29 cellular contexts compared by ENCODE assay signal in genomic region chr4:52685316-52685715, GRCh38.
"Had no signal": no experiment of that assay in that cellular context is flagged by ENCODE, and none has a peak within 500 bp of the region (broad histone marks: within the 10 kb centered on the region; RNA-seq: fewer than 3 reads in every experiment).

No MANE protein-coding gene starts in this region.

- H3K9me3 Mint-ChIP-seq: activated naive CD4-positive, alpha-beta T cell treated with anti-CD3 and anti-CD28 coated beads, Interleukin-2, amount 50 U/mL, for 24 hours; activated naive CD8-positive, alpha-beta T cell treated with anti-CD3 and anti-CD28 coated beads, Interleukin-2, amount 50 U/mL, for 24 hours; activated T-helper 2 cell treated with anti-CD3 and anti-CD28 coated beads, Interferon-gamma antibody, Interleukin-2, Interleukin-4, amounts not matched to agents 10 μg/mL and 5 μg/mL and 100 μg/mL, durations not matched to agents 14 hours and 24 hours and 36 hours; central memory CD8-positive, alpha-beta T cell; dendritic cell treated with granulocyte-macrophage colony-stimulating factor and Interleukin-4, amounts not matched to agents 40 ng/mL and 50 ng/mL, for 4 days had no signal

- H3K4me3 Mint-ChIP-seq: activated CD8-positive, alpha-beta memory T cell treated with anti-CD3 and anti-CD28 coated beads, Interleukin-2, amount 10 ng/mL, durations not matched to agents 7 days and 5 days; activated CD8-positive, alpha-beta T cell treated with anti-CD3 and anti-CD28 coated beads, Interleukin-2, amount 10 ng/mL, durations not matched to agents 7 days and 5 days; activated naive CD4-positive, alpha-beta T cell treated with anti-CD3 and anti-CD28 coated beads, Interleukin-2, amount 50 U/mL, for 24 hours; activated naive CD8-positive, alpha-beta T cell treated with anti-CD3 and anti-CD28 coated beads, Interleukin-2, amount 50 U/mL, for 24 hours; central memory CD8-positive, alpha-beta T cell; dendritic cell treated with granulocyte-macrophage colony-stimulating factor and Interleukin-4, amounts not matched to agents 40 ng/mL and 50 ng/mL, for 4 days; naive thymus-derived CD8-positive, alpha-beta T cell; neural crest cell; stimulated activated naive B cell treated with anti-CD40 and anti-IgM and Interleukin-4, amounts not matched to agents 10 μg/mL and 1 μg/mL and 100 μg/mL, for 72 hours had no signal

- H3K27me3 Mint-ChIP-seq: activated naive CD4-positive, alpha-beta T cell treated with anti-CD3 and anti-CD28 coated beads, Interleukin-2, amount 50 U/mL, for 24 hours had no signal

- H3K27ac ChIP-seq: esophagus muscularis mucosa, foreskin keratinocyte, heart left ventricle, lower lobe of right lung, right atrium auricular region, stomach, suprapubic skin, tibial artery, upper lobe of right lung had no signal

- ATAC-seq: activated CD8-positive, alpha-beta memory T cell treated with anti-CD3 and anti-CD28 coated beads, Interleukin-2, amount 10 ng/mL, durations not matched to agents 7 days and 5 days; activated CD8-positive, alpha-beta T cell treated with anti-CD3 and anti-CD28 coated beads, Interleukin-2, amount 10 ng/mL, durations not matched to agents 7 days and 5 days; activated naive CD8-positive, alpha-beta T cell treated with anti-CD3 and anti-CD28 coated beads, Interleukin-2, amount 50 U/mL, for 24 hours; foreskin keratinocyte; heart left ventricle; left lobe of liver; lower lobe of right lung; naive thymus-derived CD8-positive, alpha-beta T cell; stimulated activated naive B cell treated with anti-CD40 and anti-IgM and Interleukin-4, amounts not matched to agents 10 μg/mL and 1 μg/mL and 100 μg/mL, for 72 hours; upper lobe of right lung had no signal

- H3K4me1 ChIP-seq: esophagus muscularis mucosa, foreskin keratinocyte, lower lobe of right lung, right atrium auricular region, stomach, suprapubic skin, tibial artery, upper lobe of right lung had no signal

- H3K36me3 Mint-ChIP-seq: activated naive CD4-positive, alpha-beta T cell treated with anti-CD3 and anti-CD28 coated beads, Interleukin-2, amount 50 U/mL, for 24 hours; stimulated activated naive B cell treated with anti-CD40 and anti-IgM and Interleukin-4, amounts not matched to agents 10 μg/mL and 1 μg/mL and 100 μg/mL, for 72 hours had no signal

- H3K27ac Mint-ChIP-seq: activated CD8-positive, alpha-beta memory T cell treated with anti-CD3 and anti-CD28 coated beads, Interleukin-2, amount 10 ng/mL, durations not matched to agents 7 days and 5 days; activated CD8-positive, alpha-beta T cell treated with anti-CD3 and anti-CD28 coated beads, Interleukin-2, amount 10 ng/mL, durations not matched to agents 7 days and 5 days; activated naive CD4-positive, alpha-beta T cell treated with anti-CD3 and anti-CD28 coated beads, Interleukin-2, amount 50 U/mL, for 24 hours; activated naive CD8-positive, alpha-beta T cell treated with anti-CD3 and anti-CD28 coated beads, Interleukin-2, amount 50 U/mL, for 24 hours; activated T-helper 2 cell treated with anti-CD3 and anti-CD28 coated beads, Interferon-gamma antibody, Interleukin-2, Interleukin-4, amounts not matched to agents 10 μg/mL and 5 μg/mL and 100 μg/mL, durations not matched to agents 14 hours and 24 hours and 36 hours; dendritic cell treated with granulocyte-macrophage colony-stimulating factor and Interleukin-4, amounts not matched to agents 40 ng/mL and 50 ng/mL, for 4 days; stimulated activated naive B cell treated with anti-CD40 and anti-IgM and Interleukin-4, amounts not matched to agents 10 μg/mL and 1 μg/mL and 100 μg/mL, for 72 hours had no signal

- H3K27me3 ChIP-seq: esophagus muscularis mucosa, foreskin keratinocyte, heart left ventricle, right atrium auricular region, stomach, suprapubic skin, tibial artery, upper lobe of right lung had no signal

- DNase-seq: activated CD4-positive, alpha-beta T cell treated with anti-CD3 and anti-CD28 coated beads, Interleukin-2, amount 50 U/mL, for 1 hour; activated CD8-positive, alpha-beta memory T cell treated with anti-CD3 and anti-CD28 coated beads, Interleukin-2, amount 10 ng/mL, durations not matched to agents 7 days and 5 days; activated CD8-positive, alpha-beta T cell treated with anti-CD3 and anti-CD28 coated beads, Interleukin-2, amount 10 ng/mL, durations not matched to agents 7 days and 5 days; activated naive CD8-positive, alpha-beta T cell treated with anti-CD3 and anti-CD28 coated beads, Interleukin-2, amount 50 U/mL, for 24 hours; activated T-cell treated with anti-CD3 and anti-CD28 coated beads, Interleukin-2, amount 50 U/mL, for 48 hours; amygdala; foreskin keratinocyte; heart left ventricle; hypothalamus; kidney glomerular epithelial cell; lower lobe of right lung; mesenchymal stem cell; naive thymus-derived CD8-positive, alpha-beta T cell; occipital lobe; stimulated activated CD4-positive, alpha-beta T cell treated with anti-CD3 and anti-CD28 coated beads, Interleukin-15, amount 100 ng/mL, for 24 hours; stimulated activated CD4-positive, alpha-beta T cell treated with anti-CD3 and anti-CD28 coated beads, Interleukin-2, amount 100 ng/mL, for 24 hours; stimulated activated naive B cell treated with anti-CD40 and anti-IgM and Interleukin-4, amounts not matched to agents 10 μg/mL and 1 μg/mL and 100 μg/mL, for 72 hours; stomach; tibial artery; upper lobe of right lung had no signal

- H3K36me3 ChIP-seq: esophagus muscularis mucosa, heart left ventricle, lower lobe of right lung, right atrium auricular region, stomach, suprapubic skin, tibial artery, upper lobe of right lung had no signal

- H3K4me3 ChIP-seq: esophagus muscularis mucosa, heart left ventricle, lower lobe of right lung, right atrium auricular region, stomach, suprapubic skin, tibial artery, upper lobe of right lung had no signal

- H3K4me1 Mint-ChIP-seq: activated naive CD4-positive, alpha-beta T cell treated with anti-CD3 and anti-CD28 coated beads, Interleukin-2, amount 50 U/mL, for 24 hours; activated naive CD8-positive, alpha-beta T cell treated with anti-CD3 and anti-CD28 coated beads, Interleukin-2, amount 50 U/mL, for 24 hours; central memory CD8-positive, alpha-beta T cell; naive thymus-derived CD8-positive, alpha-beta T cell; neural crest cell; stimulated activated naive B cell treated with anti-CD40 and anti-IgM and Interleukin-4, amounts not matched to agents 10 μg/mL and 1 μg/mL and 100 μg/mL, for 72 hours had no signal

- H3K9me3 ChIP-seq: esophagus muscularis mucosa, heart left ventricle, lower lobe of right lung, right atrium auricular region, stomach, suprapubic skin, tibial artery, upper lobe of right lung had no signal
